22 cellular contexts compared by ENCODE assay signal in the genomic region with DNA sequence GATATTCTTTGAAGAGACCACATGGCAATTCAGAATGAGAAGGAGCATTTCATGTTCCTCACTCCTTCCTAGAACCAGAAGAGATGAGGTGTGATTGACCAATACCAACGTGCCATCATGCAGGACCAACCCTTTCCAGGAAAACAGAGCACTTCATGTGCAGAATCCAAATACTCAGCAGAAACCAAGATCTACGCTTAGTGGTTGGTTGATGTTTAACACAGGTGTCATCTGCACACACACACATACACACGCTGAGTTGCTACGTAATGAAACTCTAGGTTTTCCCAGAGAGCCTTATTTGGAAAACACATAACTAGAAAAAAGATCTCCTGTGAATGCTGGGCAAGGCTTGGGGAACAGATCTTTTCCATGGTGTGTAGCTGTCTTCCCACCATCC. TPM values are rescaled to one million over a fixed set of nuclear protein-coding genes. Genes with fewer than 3 reads are reported as not detected.
DNase-seq lines count a peak whose midpoint lies in the region; ATAC-seq, FAIRE-seq and TF ChIP-seq lines count a peak whose summit lies in the region.
"Had no signal": no experiment of that assay in that cellular context is flagged by ENCODE, and none has a peak within 500 bp of the region (broad histone marks: within the 10 kb centered on the region; RNA-seq: fewer than 3 reads in every experiment).

No MANE protein-coding gene starts in this region.

- peak; percentile 48 for FAIRE-seq in urothelium cell line (lab: Jason Lieb, UNC)

- peaks cover 95% of the 10 kb centered on the region for H3K4me1 ChIP-seq in left ventricle myocardium inferior
- no peaks in the 10 kb centered on the region for H3K4me1 ChIP-seq in lower lobe of right lung

- H3K27me3 ChIP-seq in left ventricle myocardium inferior (ENCODE audit: low read depth) (no peaks in the 10 kb centered on the region), lower lobe of right lung (ENCODE audit: low read depth) (no peaks in the 10 kb centered on the region)

- TF ChIP-seq CTCF in left ventricle myocardium inferior (IDR thresholded peaks at IDR 0.05; ENCODE audit: borderline replicate concordance), result no peak
- TF ChIP-seq CTCF in epithelial cell of proximal tubule (conservative IDR thresholded peaks at IDR 0.05; ENCODE audit: low read depth, low read length), result no peak
- TF ChIP-seq CTCF in lower lobe of right lung (IDR thresholded peaks at IDR 0.05), result no peak

- H3K4me3 ChIP-seq in left ventricle myocardium inferior, result no peak overlapping the region
- H3K4me3 ChIP-seq in epithelial cell of proximal tubule (ENCODE audit: low read depth, low read length), result no peak overlapping the region
- H3K4me3 ChIP-seq in lower lobe of right lung, result no peak overlapping the region

- H3K36me3 ChIP-seq in left ventricle myocardium inferior, result no peaks in the 10 kb centered on the region
- H3K36me3 ChIP-seq in lower lobe of right lung, result no peaks in the 10 kb centered on the region

- H3K9me3 ChIP-seq in left ventricle myocardium inferior (replicated peaks), result no peaks in the 10 kb centered on the region
- no peaks in the 10 kb centered on the region for H3K9me3 ChIP-seq in lower lobe of right lung

- DNase-seq in left ventricle myocardium inferior, result no peak
- DNase-seq in cardiac septum (ENCODE audit: low spot score), result no peak
- peak; percentile 97 for DNase-seq in epithelial cell of proximal tubule (ENCODE audit: low read depth)
- no peak for DNase-seq in lower lobe of right lung
- DNase-seq in urothelium cell line (ENCODE audit: low spot score), result no peak
- DNase-seq in midbrain (lab: John Stamatoyannopoulos, UW), result no peak
- DNase-seq in NCI-H345 treated with DMSO at 0.1 percent for 48 hours (lab: John Stamatoyannopoulos, UW; ENCODE audit: unreplicated experiment), result no peak
- DNase-seq: activated CD4-positive, alpha-beta T cell treated with anti-CD3 and anti-CD28 coated beads for 4 hours; activated gamma-delta T cell treated with Interleukin-2 at 50 U/mL for 16 hours; activated T-cell treated with anti-CD3 and anti-CD28 coated beads, Interleukin-2, amount 50 U/mL, for 24 hours; CD8-positive, alpha-beta T cell; H9; KBM-7; left cardiac atrium; NCI-H1105 treated with DMSO at 0.1 percent for 48 hours; NCI-H2081; NCI-H446; NCI-H82; retina; small intestine; stimulated activated naive CD8-positive, alpha-beta T cell treated with anti-CD3 and anti-CD28 coated beads, Interleukin-15, amount 100 ng/mL, for 72 hours had no signal

- ATAC-seq in lower lobe of right lung, result peak; percentile 35 to 45
- no peak for ATAC-seq in HG03460 (IDR thresholded peaks at IDR 0.05; ENCODE audit: unreplicated experiment)
- ATAC-seq: CD8-positive, alpha-beta T cell; left cardiac atrium; stimulated activated naive CD8-positive, alpha-beta T cell treated with anti-CD3 and anti-CD28 coated beads, Interleukin-15, amount 100 ng/mL, for 72 hours had no signal

- H3K27ac ChIP-seq in left ventricle myocardium inferior (replicated peaks) (peak overlapping the region; percentile 86), lower lobe of right lung (no peak overlapping the region)

- intact Hi-C loops in left ventricle myocardium inferior (cut with micrococcal nuclease), result loop anchor here (10.0 kb wide), 1 partner anchor 178 kb away; no protein-coding TSS in a partner anchor
- intact Hi-C loops in cardiac septum (cut with DNase I), result loop anchor here (10.0 kb wide), 1 partner anchor 308 kb away; no protein-coding TSS in a partner anchor
- intact Hi-C loops in lower lobe of right lung (cut with DNase I), result no loop called here

RNA-seq across cellular contexts. Expression of gene ZNF622, which starts 21.1 kb away (rescaled TPM):
- total RNA-seq in left ventricle myocardium inferior (56.1 TPM), cardiac septum (49.0 TPM), epithelial cell of proximal tubule (43.3 and 47.2 TPM in 2 replicates), lower lobe of right lung (28.1 TPM)
